ENCODE assay signal across 24 cellular contexts in genomic region chr2:140384946-140385345, GRCh38.
"Had no signal": no experiment of that assay in that cellular context is flagged by ENCODE, and none has a peak within 500 bp of the region (broad histone marks: within the 10 kb centered on the region; RNA-seq: fewer than 3 reads in every experiment).

No MANE protein-coding gene starts in this region.

- H3K36me3 ChIP-seq: adrenal gland, esophagus muscularis mucosa, gastrocnemius medialis had no signal

- DNase-seq: activated CD4-positive, alpha-beta T cell treated with anti-CD3 and anti-CD28 coated beads for 1 hour; activated CD4-positive, alpha-beta T cell treated with anti-CD3 and anti-CD28 coated beads for 4 hours; activated CD4-positive, alpha-beta T cell treated with anti-CD3 and anti-CD28 coated beads, Interleukin-2, amount 50 U/mL, for 1 hour; activated CD4-positive, alpha-beta T cell treated with anti-CD3 and anti-CD28 coated beads, Interleukin-2, amount 50 U/mL, for 48 hours; activated CD8-positive, alpha-beta memory T cell treated with anti-CD3 and anti-CD28 coated beads for 24 hours; activated CD8-positive, alpha-beta T cell treated with anti-CD3 and anti-CD28 coated beads for 36 hours; activated effector memory CD4-positive, alpha-beta T cell treated with Interleukin-2 at 50 U/mL for 16 hours; activated naive CD4-positive, alpha-beta T cell treated with anti-CD3 and anti-CD28 coated beads for 36 hours; activated naive CD8-positive, alpha-beta T cell treated with anti-CD3 and anti-CD28 coated beads for 36 hours; activated naive CD8-positive, alpha-beta T cell treated with anti-CD3 and anti-CD28 coated beads, Interleukin-2, amount 50 U/mL, for 24 hours; activated T-cell treated with anti-CD3 and anti-CD28 coated beads, Interleukin-2, amount 50 U/mL, for 4 hours; adrenal gland; amygdala; body of pancreas; caudate nucleus; effector CD8-positive, alpha-beta T cell; erythroblast; foreskin keratinocyte; gastrocnemius medialis; glutamatergic neuron; T-helper 2 cell had no signal

- H3K27me3 ChIP-seq: adrenal gland, body of pancreas, esophagus muscularis mucosa, foreskin keratinocyte, gastrocnemius medialis had no signal

- H3K27ac ChIP-seq: adrenal gland, body of pancreas, esophagus muscularis mucosa, foreskin keratinocyte, gastrocnemius medialis had no signal

- ATAC-seq: activated CD8-positive, alpha-beta T cell treated with anti-CD3 and anti-CD28 coated beads for 36 hours; activated naive CD8-positive, alpha-beta T cell treated with anti-CD3 and anti-CD28 coated beads, Interleukin-2, amount 50 U/mL, for 24 hours; activated T-cell treated with anti-CD3 and anti-CD28 coated beads, Interleukin-2, amount 50 U/mL, for 4 hours; activated T-helper 17 cell treated with anti-CD3 and anti-CD28 coated beads, Interleukin-2, amount 50 U/mL, for 72 hours; body of pancreas; foreskin keratinocyte; gastrocnemius medialis had no signal

- FAIRE-seq: colon had no signal

- H3K4me1 ChIP-seq: adrenal gland, body of pancreas, esophagus muscularis mucosa, foreskin keratinocyte, gastrocnemius medialis had no signal

- H3K9me3 ChIP-seq: adrenal gland, body of pancreas, esophagus muscularis mucosa, gastrocnemius medialis had no signal

- H3K4me3 ChIP-seq: adrenal gland, body of pancreas, esophagus muscularis mucosa, gastrocnemius medialis had no signal
